Comparison of ENCODE assay signal across 12 cellular contexts in the genomic region with DNA sequence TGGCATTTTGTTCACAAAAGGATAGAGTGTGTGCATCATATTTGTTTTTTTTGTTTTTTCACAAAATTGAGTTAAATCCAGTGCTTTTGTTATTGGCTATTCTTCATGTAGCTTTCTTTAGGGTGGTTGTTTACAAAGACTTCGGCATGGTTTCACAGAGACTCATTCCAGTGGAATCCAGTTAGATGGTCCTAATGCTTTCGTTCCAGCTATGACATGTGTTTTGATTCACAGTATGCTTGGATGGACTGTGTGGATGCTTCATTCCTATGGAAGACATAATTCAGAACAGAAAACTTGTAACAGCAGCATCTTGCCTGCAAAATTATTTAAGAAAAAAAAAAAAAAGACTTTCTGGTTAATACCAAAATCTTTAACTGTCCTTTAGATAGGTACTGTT.
A peak's percentile ranks its signal among the peaks of the same experiment; 100 is the strongest.
DNase-seq lines count a peak whose midpoint lies in the region; TF ChIP-seq lines count a peak whose summit lies in the region.
"Had no signal": no experiment of that assay in that cellular context is flagged by ENCODE, and none has a peak within 500 bp of the region (broad histone marks: within the 10 kb centered on the region; RNA-seq: fewer than 3 reads in every experiment).

No MANE protein-coding gene starts in this region.

- H3K9me3 ChIP-seq in adipocyte (ENCODE audit: control insufficient read depth, low read length) = no peaks in the 10 kb centered on the region
- H3K9me3 ChIP-seq: heart right ventricle, spleen had no signal

- H3K36me3 ChIP-seq in adipocyte (ENCODE audit: control insufficient read depth, insufficient read depth, low read length, severe bottlenecking) = no peaks in the 10 kb centered on the region
- H3K36me3 ChIP-seq: heart right ventricle, spleen had no signal

- H3K4me1 ChIP-seq in adipocyte (ENCODE audit: control insufficient read depth, insufficient read depth, low read length) = peaks cover 32% of the 10 kb centered on the region

- no peak overlapping the region for H3K9ac ChIP-seq in adipocyte (ENCODE audit: low read length)

- no peak overlapping the region for H3K4me3 ChIP-seq in AG04449 (ENCODE audit: low read depth, low read length)
- H3K4me3 ChIP-seq in adipocyte (ENCODE audit: low read length) = no peak overlapping the region
- H3K4me3 ChIP-seq: heart right ventricle, spleen had no signal

- DNase-seq in AG04449 (ENCODE audit: low read depth, low spot score) = peak; percentile 80
- peak; percentile 38 for DNase-seq in H4 (ENCODE audit: low spot score)
- peak; percentile 88 for DNase-seq in adipocyte (ENCODE audit: low read depth)
- DNase-seq in iris pigment epithelial cell (ENCODE audit: low read depth) = peak; percentile 92
- DNase-seq in G401 (ENCODE audit: low spot score) = no peak
- DNase-seq in NCI-H510A treated with DMSO at 0.1 percent for 48 hours (lab: John Stamatoyannopoulos, UW) = no peak
- DNase-seq in NCI-H1694 (lab: John Stamatoyannopoulos, UW) = no peak
- no peak for DNase-seq in islet precursor cell
- DNase-seq: heart right ventricle, mesendoderm, NCI-H2171, spleen had no signal

- POLR2A ChIA-PET in AG04449 (lab: Yijun Ruan, JAX) = no interaction called here

- in situ Hi-C loops in G401 (cut with HindIII; ENCODE audit: low sequenced_read_pairs) = no loop called here

- H3K27me3 ChIP-seq in adipocyte (replicated peaks; ENCODE audit: control insufficient read depth, insufficient read depth, low read length) = no peaks in the 10 kb centered on the region
- H3K27me3 ChIP-seq: heart right ventricle, spleen had no signal

- TF ChIP-seq CTCF in AG04449 (IDR thresholded peaks at IDR 0.05; ENCODE audit: insufficient read depth, low read length, missing control alignments) = no peak

- CTCF ChIA-PET in AG04449 (lab: Yijun Ruan, JAX) = interaction anchor here (0.7 to 1.0 kb wide), 3 partner anchors 15 to 391 kb away, joined by 3 read pairs; no protein-coding TSS in a partner anchor

Comparison
In these comparisons a context has a peak if more than half of its experiments do, and no peak if none do; other contexts are left out.
1. DNase-seq: peak in AG04449 (single experiment), H4 (single experiment), adipocyte (single experiment) and iris pigment epithelial cell (single experiment); none in G401 (single experiment), NCI-H510A treated with DMSO at 0.1 percent for 48 hours (single experiment), NCI-H1694 (single experiment) and islet precursor cell (single experiment).